ENCODE assay signal across 20 cellular contexts in genomic region chr6:1839315-1839714, GRCh38.
DNase-seq lines count a peak whose midpoint lies in the region; ATAC-seq lines count a peak whose summit lies in the region.
"Had no signal": no experiment of that assay in that cellular context is flagged by ENCODE, and none has a peak within 500 bp of the region (broad histone marks: within the 10 kb centered on the region; RNA-seq: fewer than 3 reads in every experiment).

No MANE protein-coding gene starts in this region.

- in situ Hi-C loops in Caki2 (cut with HindIII; ENCODE audit: low pct_unique_long_range_greater_than_20kb, low sequenced_read_pairs), result no loop called here

- DNase-seq in Caki2 (ENCODE audit: low read depth) (peak; percentile 12), HT-29 (ENCODE audit: low spot score) (peak; percentile 40), NCI-H748 treated with DMSO at 0.1 percent for 48 hours (lab: John Stamatoyannopoulos, UW) (peak; percentile 49), left lobe of liver (ENCODE audit: low spot score) (no peak), medulla oblongata (ENCODE audit: extremely low spot score) (no peak)
- no peak for DNase-seq in activated CD8-positive, alpha-beta memory T cell treated with anti-CD3 and anti-CD28 coated beads for 24 hours
- DNase-seq: ACHN, AML-193, Caco-2, EL, IMR-90, Kasumi-1, NCI-H1105, NCI-H226, NCI-H524 treated with DMSO at 0.1 percent for 48 hours, RPMI8226, T-helper 17 cell had no signal

- ATAC-seq in left lobe of liver (peak; percentile 55), HG02798 (IDR thresholded peaks at IDR 0.05; ENCODE audit: poor library complexity, unreplicated experiment) (no peak), GM21737 (IDR thresholded peaks at IDR 0.05; ENCODE audit: unreplicated experiment) (no peak)
- ATAC-seq: HCT116, T-helper 17 cell had no signal

Comparison
In these comparisons a context has a peak if more than half of its experiments do, and no peak if none do; other contexts are left out.
1. DNase-seq: peak in Caki2 (single experiment), HT-29 (single experiment) and NCI-H748 treated with DMSO at 0.1 percent for 48 hours (single experiment); none in left lobe of liver (single experiment), medulla oblongata (single experiment) and activated CD8-positive, alpha-beta memory T cell treated with anti-CD3 and anti-CD28 coated beads for 24 hours (single experiment).